In the genomic region with DNA sequence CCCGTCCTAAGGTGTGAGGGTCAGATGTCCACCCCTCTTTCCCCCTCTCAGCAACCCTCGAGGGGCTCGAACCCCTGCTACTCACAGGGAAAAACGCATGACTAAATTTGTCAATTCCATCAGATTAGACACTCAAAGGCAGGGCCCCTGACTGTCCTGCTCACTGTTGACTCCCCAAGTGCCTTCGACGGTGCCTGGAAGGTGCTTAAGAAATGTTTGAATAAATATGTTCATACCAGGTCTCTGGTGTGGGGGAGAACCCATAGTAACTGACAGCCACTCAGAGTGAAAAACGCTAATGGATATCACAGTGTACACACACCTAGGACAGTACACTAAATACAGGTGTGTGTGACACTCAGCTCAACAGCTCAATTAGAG, we compare ENCODE assay signal across 10 cellular contexts. TPM values are rescaled to one million over a fixed set of nuclear protein-coding genes. Genes with fewer than 3 reads are reported as not detected.
DNase-seq lines count a peak whose midpoint lies in the region; ATAC-seq and TF ChIP-seq lines count a peak whose summit lies in the region.
"Had no signal": no experiment of that assay in that cellular context is flagged by ENCODE, and none has a peak within 500 bp of the region (broad histone marks: within the 10 kb centered on the region; RNA-seq: fewer than 3 reads in every experiment).

No MANE protein-coding gene starts in this region.

- H3K4me2 ChIP-seq in mammary epithelial cell (ENCODE audit: insufficient read depth, low read depth, low read length) = no peak overlapping the region

- H2AFZ ChIP-seq in mammary epithelial cell (ENCODE audit: low read depth, low read length) = no peak overlapping the region

- H3K36me3 Mint-ChIP-seq in activated naive CD4-positive, alpha-beta T cell treated with anti-CD3 and anti-CD28 coated beads, Interleukin-2, amount 10 ng/mL, durations not matched to agents 7 days and 5 days = peaks cover 31% of the 10 kb centered on the region
- no peaks in the 10 kb centered on the region for H3K36me3 Mint-ChIP-seq in activated naive CD4-positive, alpha-beta T cell treated with anti-CD3 and anti-CD28 coated beads for 36 hours (ENCODE audit: low read depth)
- H3K36me3 Mint-ChIP-seq in naive thymus-derived CD4-positive, alpha-beta T cell = peaks cover 0 to 36% (median 4%) of the 10 kb centered on the region in 5 donors

- H4K20me1 ChIP-seq in mammary epithelial cell (ENCODE audit: insufficient read depth, low read length) = no peaks in the 10 kb centered on the region

- CTCF ChIA-PET in activated naive CD4-positive, alpha-beta T cell treated with anti-CD3 and anti-CD28 coated beads, Interleukin-2, amount 10 ng/mL, durations not matched to agents 7 days and 5 days (lab: Charles Lee) = interaction anchor here (1.5 kb wide), 1 partner anchor 65 kb away, joined by 3 read pairs; no protein-coding TSS in a partner anchor
- CTCF ChIA-PET in activated naive CD4-positive, alpha-beta T cell treated with anti-CD3 and anti-CD28 coated beads for 36 hours (lab: Charles Lee) = no interaction called here
- CTCF ChIA-PET in mammary epithelial cell (lab: Charles Lee; ENCODE audit: low non-redundant PET) = no interaction called here
- CTCF ChIA-PET in naive thymus-derived CD4-positive, alpha-beta T cell (lab: Charles Lee) = interaction anchor here (0.6 to 1.2 kb wide), 2 partner anchors 77 to 130 kb away, joined by 4 to 5 read pairs; no protein-coding TSS in a partner anchor

- H3K9ac ChIP-seq in mammary epithelial cell (ENCODE audit: insufficient read depth, low read length) = peak overlapping the region; percentile 38

- in situ Hi-C loops in mammary epithelial cell (cut with MboI; ENCODE audit: low sequenced_read_pairs in 2 of 2) = no loop called here
- in situ Hi-C loops in transverse colon (cut with MboI; ENCODE audit: low pct_ligation_motif_present in 1 of 4, low pct_unique_long_range_greater_than_20kb in 1 of 4, low sequenced_read_pairs in 3 of 4) = no loop called here

- WGBS in mammary epithelial cell (ENCODE audit: low coverage, missing lambda C conversion rate) = 87% methylated on average over 3 of the region's 7 CpGs
- WGBS in transverse colon (ENCODE audit: low coverage in 1 of 2), 2 donors = 67 to 90% methylated on average over 1 to 7 of the region's 7 CpGs

- intact Hi-C loops in activated naive CD4-positive, alpha-beta T cell treated with anti-CD3 and anti-CD28 coated beads for 36 hours (cut with micrococcal nuclease) = no loop called here
- intact Hi-C loops in mammary epithelial cell (cut with micrococcal nuclease) = no loop called here
- intact Hi-C loops in naive thymus-derived CD4-positive, alpha-beta T cell (cut with micrococcal nuclease) = loop anchor here in 1 of 2 donors (5.0 kb wide), 1 partner anchor 198 kb away; the partner anchor contains the start of gene FAM76A
- intact Hi-C loops in transverse colon (cut with DNase I; ENCODE audit: low total_unique reads) = no loop called here

- peak overlapping the region; percentile 68 for H3K27ac Mint-ChIP-seq in activated naive CD4-positive, alpha-beta T cell treated with anti-CD3 and anti-CD28 coated beads, Interleukin-2, amount 10 ng/mL, durations not matched to agents 7 days and 5 days
- no peak overlapping the region for H3K27ac Mint-ChIP-seq in activated naive CD4-positive, alpha-beta T cell treated with anti-CD3 and anti-CD28 coated beads for 36 hours
- peak overlapping the region; percentile 51 to 91 (median 82) for H3K27ac Mint-ChIP-seq in naive thymus-derived CD4-positive, alpha-beta T cell

- H3K4me3 Mint-ChIP-seq in activated naive CD4-positive, alpha-beta T cell treated with anti-CD3 and anti-CD28 coated beads, Interleukin-2, amount 10 ng/mL, durations not matched to agents 7 days and 5 days = peak overlapping the region; percentile 17
- no peak overlapping the region for H3K4me3 Mint-ChIP-seq in activated naive CD4-positive, alpha-beta T cell treated with anti-CD3 and anti-CD28 coated beads for 36 hours
- H3K4me3 Mint-ChIP-seq in naive thymus-derived CD4-positive, alpha-beta T cell = peak overlapping the region in 6 of 10 donors; percentile 26 to 84 (median 53)

- no peaks in the 10 kb centered on the region for H3K79me2 ChIP-seq in mammary epithelial cell (ENCODE audit: insufficient read depth, low read length)

- TF ChIP-seq CTCF in mammary epithelial cell (conservative IDR thresholded peaks at IDR 0.05 in 1 of 2, IDR thresholded peaks at IDR 0.05 in 1 of 2; ENCODE audit: extremely low read depth in 1 of 2, insufficient read depth in 1 of 2, low read depth in 1 of 2, low read length in 2 of 2) (no peak), transverse colon (IDR thresholded peaks at IDR 0.05) (no peak)

- dilution Hi-C loops in mammary epithelial cell (cut with HindIII; ENCODE audit: low sequenced_read_pairs) = no loop called here

- ATAC-seq in naive thymus-derived CD4-positive, alpha-beta T cell = no peak
- ATAC-seq in GM18511 (IDR thresholded peaks at IDR 0.05; ENCODE audit: unreplicated experiment) = no peak
- ATAC-seq: stimulated activated naive CD8-positive, alpha-beta T cell treated with anti-CD3 and anti-CD28 coated beads, Interleukin-15, Interleukin-2, amounts not matched to agents 100 U/mL and 50 U/mL, for 24 hours had no signal

- H3K27me3 ChIP-seq in mammary epithelial cell (ENCODE audit: insufficient read depth, low read length) (no peaks in the 10 kb centered on the region), transverse colon (no peaks in the 10 kb centered on the region)
- no peaks in the 10 kb centered on the region for H3K27me3 ChIP-seq in naive thymus-derived CD4-positive, alpha-beta T cell (ENCODE audit: control insufficient read depth in 2 of 2, insufficient read depth in 2 of 2, low read length in 2 of 2)

- TF ChIP-seq POLR2A in transverse colon (IDR thresholded peaks at IDR 0.05) = no peak

- peaks cover 59% of the 10 kb centered on the region for H3K4me1 Mint-ChIP-seq in activated naive CD4-positive, alpha-beta T cell treated with anti-CD3 and anti-CD28 coated beads, Interleukin-2, amount 10 ng/mL, durations not matched to agents 7 days and 5 days
- H3K4me1 Mint-ChIP-seq in activated naive CD4-positive, alpha-beta T cell treated with anti-CD3 and anti-CD28 coated beads for 36 hours (ENCODE audit: low read depth) = peaks cover 40% of the 10 kb centered on the region
- peaks cover 43 to 64% (median 53%) of the 10 kb centered on the region in 7 donors for H3K4me1 Mint-ChIP-seq in naive thymus-derived CD4-positive, alpha-beta T cell

- POLR2A ChIA-PET in naive thymus-derived CD4-positive, alpha-beta T cell (lab: Charles Lee) = interaction anchor here (0.5 to 0.9 kb wide), 2 partner anchors 27 to 215 kb away, joined by 3 to 4 read pairs; no protein-coding TSS in a partner anchor

- H3K4me1 ChIP-seq in mammary epithelial cell (ENCODE audit: insufficient read depth, low read length) = peaks cover 49% of the 10 kb centered on the region
- peaks cover 29 to 36% of the 10 kb centered on the region in 2 donors for H3K4me1 ChIP-seq in naive thymus-derived CD4-positive, alpha-beta T cell (ENCODE audit: control insufficient read depth in 2 of 2, insufficient read depth in 2 of 2, low read length in 2 of 2)
- peaks cover 35 to 52% (median 43%) of the 10 kb centered on the region in 4 donors for H3K4me1 ChIP-seq in transverse colon

- H3K27ac ChIP-seq in mammary epithelial cell (ENCODE audit: insufficient read depth, low read depth, low read length) (peak overlapping the region; percentile 81), transverse colon (peak overlapping the region; percentile 86 to 98 (median 90))
- peak overlapping the region; percentile 93 for H3K27ac ChIP-seq in naive thymus-derived CD4-positive, alpha-beta T cell (ENCODE audit: low read depth, low read length)

- H3K9me3 ChIP-seq in mammary epithelial cell (replicated peaks; ENCODE audit: insufficient read depth, low read length) (no peaks in the 10 kb centered on the region), transverse colon (no peaks in the 10 kb centered on the region)
- no peaks in the 10 kb centered on the region for H3K9me3 ChIP-seq in naive thymus-derived CD4-positive, alpha-beta T cell (ENCODE audit: control insufficient read depth in 2 of 3, low read length in 3 of 3)

- no peak for TF ChIP-seq EP300 in transverse colon (IDR thresholded peaks at IDR 0.05; ENCODE audit: low read depth)

- peaks cover 5% of the 10 kb centered on the region for H3K36me3 ChIP-seq in mammary epithelial cell (ENCODE audit: insufficient read depth, low read length)
- peaks cover 0 to 17% (median 0%) of the 10 kb centered on the region in 3 experiments for H3K36me3 ChIP-seq in naive thymus-derived CD4-positive, alpha-beta T cell (ENCODE audit: control insufficient read depth in 2 of 3, insufficient read depth in 3 of 3, low read length in 3 of 3)
- peaks cover 0 to 4% (median 0%) of the 10 kb centered on the region in 4 donors for H3K36me3 ChIP-seq in transverse colon

- no TSS peak for BruUV-seq in mammary epithelial cell (replicated peaks; lab: Mats Ljungman, UMichigan)

- H3K9me3 Mint-ChIP-seq in activated naive CD4-positive, alpha-beta T cell treated with anti-CD3 and anti-CD28 coated beads, Interleukin-2, amount 10 ng/mL, durations not matched to agents 7 days and 5 days = no peaks in the 10 kb centered on the region
- H3K9me3 Mint-ChIP-seq in activated naive CD4-positive, alpha-beta T cell treated with anti-CD3 and anti-CD28 coated beads for 36 hours = no peaks in the 10 kb centered on the region
- peaks cover 0 to 4% (median 0%) of the 10 kb centered on the region in 11 donors for H3K9me3 Mint-ChIP-seq in naive thymus-derived CD4-positive, alpha-beta T cell

- no peak overlapping the region for H3K4me3 ChIP-seq in mammary epithelial cell (replicated peaks in 1 of 3; ENCODE audit: insufficient read depth in 1 of 3, low read depth in 2 of 3, low read length in 3 of 3)
- no peak overlapping the region for H3K4me3 ChIP-seq in naive thymus-derived CD4-positive, alpha-beta T cell (ENCODE audit: low read length)
- no peak overlapping the region for H3K4me3 ChIP-seq in transverse colon

- no peak for DNase-seq in activated naive CD4-positive, alpha-beta T cell treated with anti-CD3 and anti-CD28 coated beads, Interleukin-2, amount 10 ng/mL, durations not matched to agents 7 days and 5 days
- no peak for DNase-seq in activated naive CD4-positive, alpha-beta T cell treated with anti-CD3 and anti-CD28 coated beads for 36 hours
- no peak for DNase-seq in mammary epithelial cell
- no peak for DNase-seq in naive thymus-derived CD4-positive, alpha-beta T cell
- no peak for DNase-seq in transverse colon
- DNase-seq in SKM-1 (lab: John Stamatoyannopoulos, UW; ENCODE audit: unreplicated experiment) = no peak
- no peak for DNase-seq in NCI-H510A (lab: John Stamatoyannopoulos, UW)
- DNase-seq: activated naive CD4-positive, alpha-beta T cell treated with Interleukin-2 at 50 U/mL for 16 hours; stimulated activated naive CD8-positive, alpha-beta T cell treated with anti-CD3 and anti-CD28 coated beads, Interleukin-15, Interleukin-2, amounts not matched to agents 100 U/mL and 50 U/mL, for 24 hours had no signal

- H3K27me3 Mint-ChIP-seq in activated naive CD4-positive, alpha-beta T cell treated with anti-CD3 and anti-CD28 coated beads, Interleukin-2, amount 10 ng/mL, durations not matched to agents 7 days and 5 days = no peaks in the 10 kb centered on the region
- no peaks in the 10 kb centered on the region for H3K27me3 Mint-ChIP-seq in activated naive CD4-positive, alpha-beta T cell treated with anti-CD3 and anti-CD28 coated beads for 36 hours (ENCODE audit: low read depth)
- H3K27me3 Mint-ChIP-seq in naive thymus-derived CD4-positive, alpha-beta T cell = no peaks in the 10 kb centered on the region

RNA-seq across cellular contexts. Expression of gene WASF2, which starts 39.7 kb away (rescaled TPM):
- total RNA-seq in activated naive CD4-positive, alpha-beta T cell treated with anti-CD3 and anti-CD28 coated beads for 36 hours = 100 to 1,000 TPM; 105 to 106 TPM
- total RNA-seq in mammary epithelial cell (100 to 1,000 TPM in 1 of 2 donors, 10 to 100 TPM in 1; 32.2 to 138 TPM), transverse colon (100 to 1,000 TPM in 1 of 4 donors, 10 to 100 TPM in 3; 34.6 to 114 (median 60.9) TPM)
- 58.1 TPM for polyA plus RNA-seq in mammary epithelial cell
- 246 TPM for polyA minus RNA-seq in mammary epithelial cell
- total RNA-seq in naive thymus-derived CD4-positive, alpha-beta T cell = 100 to 1,000 TPM; 136 to 177 (median 145) TPM
- 10 to 100 TPM; 78.4 to 85.0 TPM for polyA plus RNA-seq in naive thymus-derived CD4-positive, alpha-beta T cell

Comparison
In these comparisons a context has a peak if more than half of its experiments do, and no peak if none do; other contexts are left out.
1. CTCF ChIA-PET loops: an anchor here in activated naive CD4-positive, alpha-beta T cell treated with anti-CD3 and anti-CD28 coated beads, Interleukin-2, amount 10 ng/mL, durations not matched to agents 7 days and 5 days (1.5 kb wide) and naive thymus-derived CD4-positive, alpha-beta T cell (0.6 to 1.2 kb wide); none called in activated naive CD4-positive, alpha-beta T cell treated with anti-CD3 and anti-CD28 coated beads for 36 hours and mammary epithelial cell.